1 cellular context compared by ENCODE assay signal in genomic region chr17:16352303-16352837, GRCh38.
A peak's percentile ranks its signal among the peaks of the same experiment; 100 is the strongest.
TF ChIP-seq lines count a peak whose summit lies in the region.

No MANE protein-coding gene starts in this region.

TF ChIP-seq in K562, 482 proteins besides CTCF, POLR2A, EP300 and RAD21 (continued from another document):
- TF ChIP-seq NKRF (IDR thresholded peaks at IDR 0.05; ENCODE audit: borderline replicate concordance) (peak; percentile 33; the same call in 1 of the 2 replicates), C11orf30 (IDR thresholded peaks at IDR 0.05; ENCODE audit: low read depth) (no peak), CHAMP1 (IDR thresholded peaks at IDR 0.05) (no peak), RFX5 (IDR thresholded peaks at IDR 0.05; ENCODE audit: low read depth, low read length) (no peak), ZFP36 (IDR thresholded peaks at IDR 0.05; ENCODE audit: low read depth, low read length, partially characterized antibody) (no peak), SMARCE1 (IDR thresholded peaks at IDR 0.05) (no peak), HSF4 (CRISPR knock-in tag; IDR thresholded peaks at IDR 0.05; ENCODE audit: borderline replicate concordance) (no peak), ZNF586 (CRISPR knock-in tag; conservative IDR thresholded peaks at IDR 0.05) (no peak), KHSRP (IDR thresholded peaks at IDR 0.05) (no peak), SAP30 (IDR thresholded peaks at IDR 0.05; ENCODE audit: borderline replicate concordance, insufficient read depth, low read depth, low read length, poor library complexity, severe bottlenecking) (no peak)
